Comparison of ENCODE assay signal across 19 cellular contexts in the genomic region with DNA sequence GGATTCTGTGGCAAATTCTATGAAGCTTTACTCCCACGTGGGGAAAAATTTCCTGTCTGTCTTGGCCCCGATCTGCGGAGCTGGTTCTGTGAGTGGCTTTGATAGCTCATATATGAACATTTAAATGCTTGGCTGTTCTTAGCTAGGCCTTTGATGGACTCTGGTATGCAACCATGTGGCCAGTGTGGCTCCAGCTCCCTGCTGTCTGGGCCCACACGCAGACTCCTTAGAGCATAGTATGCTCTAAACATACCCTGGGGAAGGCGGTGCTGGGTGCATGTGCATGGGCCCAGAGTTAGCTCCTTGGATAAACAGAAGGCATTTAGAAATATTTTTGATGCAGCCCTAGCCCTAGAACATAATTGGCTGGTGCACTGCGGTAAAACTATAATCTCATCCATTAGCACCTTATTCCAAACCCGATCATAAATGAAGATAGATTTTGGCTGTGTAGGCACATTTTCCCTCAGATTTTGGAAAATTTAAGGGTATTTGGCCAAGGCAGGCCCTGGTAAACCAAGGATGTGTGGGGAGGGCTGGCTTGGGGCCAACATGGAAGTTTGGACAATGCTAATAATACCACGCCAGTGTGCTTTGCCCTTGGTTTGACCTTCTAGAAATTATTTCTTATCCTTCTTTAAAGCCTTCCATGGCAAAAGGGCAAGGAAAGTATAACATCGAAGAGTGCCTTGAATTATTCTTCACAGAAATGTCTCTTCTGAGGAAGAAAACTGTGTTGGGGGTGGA.
DNase-seq lines count a peak whose midpoint lies in the region; ATAC-seq and TF ChIP-seq lines count a peak whose summit lies in the region.
"Had no signal": no experiment of that assay in that cellular context is flagged by ENCODE, and none has a peak within 500 bp of the region (broad histone marks: within the 10 kb centered on the region; RNA-seq: fewer than 3 reads in every experiment).

No MANE protein-coding gene starts in this region.

- no peak overlapping the region for H2AFZ ChIP-seq in SK-N-SH (ENCODE audit: low read depth)
- no peak overlapping the region for H2AFZ ChIP-seq in fibroblast of lung (ENCODE audit: low read length)

- peaks cover 100% of the 10 kb centered on the region for H3K79me2 ChIP-seq in SK-N-SH (ENCODE audit: insufficient read depth)
- H3K79me2 ChIP-seq in fibroblast of lung (ENCODE audit: control insufficient read depth, insufficient read depth, low read length), result peaks cover 77% of the 10 kb centered on the region

- H3F3A ChIP-seq in SK-N-SH (replicated peaks; ENCODE audit: insufficient read depth), result peaks cover 56% of the 10 kb centered on the region

- no peak for TF ChIP-seq POLR2A in upper lobe of left lung (IDR thresholded peaks at IDR 0.05)

- H3K27ac ChIP-seq in SK-N-SH (ENCODE audit: low read depth in 2 of 2, low read length in 1 of 2) (peak overlapping the region; percentile 56 to 62; a peak in 2 of 4 replicates), fibroblast of lung (ENCODE audit: insufficient read depth, low read length) (no peak overlapping the region), mucosa of rectum (ENCODE audit: low read depth in 2 of 2, low read length in 2 of 2) (peak overlapping the region; percentile 54 to 59), upper lobe of left lung (peak overlapping the region; percentile 20 to 75 (median 62)), RWPE1 (no peak overlapping the region; the same call in 1 of the 2 replicates)
- H3K27ac ChIP-seq: 22Rv1, BLaER1, suprapubic skin had no signal

- TF ChIP-seq RAD21 in SK-N-SH (IDR thresholded peaks at IDR 0.05; ENCODE audit: low read length), result no peak

- no peak overlapping the region for H3K4me3 ChIP-seq in SK-N-SH (ENCODE audit: low read depth in 2 of 2, low read length in 1 of 2)
- no peak overlapping the region for H3K4me3 ChIP-seq in fibroblast of lung (replicated peaks in 1 of 4; ENCODE audit: control extremely low read depth in 1 of 4, insufficient read depth in 1 of 4, low read depth in 3 of 4, low read length in 4 of 4)
- no peak overlapping the region for H3K4me3 ChIP-seq in mucosa of rectum (ENCODE audit: low read length in 2 of 2)
- no peak overlapping the region for H3K4me3 ChIP-seq in upper lobe of left lung
- H3K4me3 ChIP-seq: BLaER1, suprapubic skin had no signal

- H4K20me1 ChIP-seq in SK-N-SH (ENCODE audit: insufficient read depth) (peaks cover 97% of the 10 kb centered on the region), fibroblast of lung (ENCODE audit: control insufficient read depth, extremely low read depth, insufficient read depth, low read length) (peaks cover 1% of the 10 kb centered on the region)
- H4K20me1 ChIP-seq: BLaER1 had no signal

- no peak for ATAC-seq in SK-N-SH treated with all-trans-retinoic acid at 6 μM for 48 hours
- peak in 1 of 2 donors; percentile 45 for ATAC-seq in upper lobe of left lung (ENCODE audit: low FRiP score in 2 of 2)
- no peak for ATAC-seq in HG02623 (IDR thresholded peaks at IDR 0.05; ENCODE audit: unreplicated experiment)
- ATAC-seq: effector memory CD8-positive, alpha-beta T cell had no signal

- TF ChIP-seq EP300 in SK-N-SH (IDR thresholded peaks at IDR 0.05; ENCODE audit: borderline replicate concordance in 1 of 2, low read depth in 1 of 2, low read length in 1 of 2), result no peak
- no peak for TF ChIP-seq EP300 in upper lobe of left lung (IDR thresholded peaks at IDR 0.05)

- WGBS in SK-N-SH (ENCODE audit: low lambda C conversion rate), result 84% methylated on average over 9 of the region's 9 CpGs
- 57 to 61% methylated on average over 9 of the region's 9 CpGs for WGBS in upper lobe of left lung, 2 donors

- H3K36me3 ChIP-seq in SK-N-SH (replicated peaks in 1 of 2; ENCODE audit: control insufficient read depth in 1 of 2, insufficient read depth in 2 of 2, low read length in 1 of 2) (peaks cover 0 to 22% of the 10 kb centered on the region in 2 experiments), fibroblast of lung (ENCODE audit: control insufficient read depth, insufficient read depth, low read length) (peaks cover 2% of the 10 kb centered on the region), mucosa of rectum (ENCODE audit: control insufficient read depth in 2 of 2, insufficient read depth in 2 of 2, low read length in 2 of 2) (no peaks in the 10 kb centered on the region), upper lobe of left lung (no peaks in the 10 kb centered on the region)
- H3K36me3 ChIP-seq: BLaER1, suprapubic skin had no signal

- peaks cover 10 to 19% of the 10 kb centered on the region in 2 experiments; a peak in 3 of 4 replicates for H3K4me1 ChIP-seq in SK-N-SH (ENCODE audit: control insufficient read depth in 1 of 2, insufficient read depth in 2 of 2, low read depth in 1 of 2, low read length in 1 of 2)
- peaks cover 26% of the 10 kb centered on the region for H3K4me1 ChIP-seq in fibroblast of lung (ENCODE audit: control insufficient read depth, extremely low read depth, insufficient read depth, low read length)
- H3K4me1 ChIP-seq in mucosa of rectum (ENCODE audit: control insufficient read depth in 2 of 2, insufficient read depth in 2 of 2, low read length in 2 of 2), result peaks cover 24 to 32% of the 10 kb centered on the region in 2 donors
- peaks cover 19 to 53% (median 36%) of the 10 kb centered on the region in 4 donors for H3K4me1 ChIP-seq in upper lobe of left lung
- H3K4me1 ChIP-seq: BLaER1 had no signal

- CTCF ChIA-PET in SK-N-SH (lab: Yijun Ruan, JAX) (interaction anchor here (0.9 to 1.8 kb wide), 3 partner anchors 81 to 97 kb away, joined by 3 to 9 read pairs (median 3); no protein-coding TSS in a partner anchor), RWPE1 (lab: Yijun Ruan, JAX) (interaction anchor here (1.1 kb wide), 1 partner anchor 93 kb away, joined by 3 read pairs; no protein-coding TSS in a partner anchor)

- no peaks in the 10 kb centered on the region for H3K9me3 ChIP-seq in SK-N-SH
- no peaks in the 10 kb centered on the region for H3K9me3 ChIP-seq in fibroblast of lung (ENCODE audit: control insufficient read depth, insufficient read depth, low read depth, low read length)
- H3K9me3 ChIP-seq in mucosa of rectum (ENCODE audit: control insufficient read depth in 2 of 2, low read length in 2 of 2), result no peaks in the 10 kb centered on the region
- H3K9me3 ChIP-seq in upper lobe of left lung, result no peaks in the 10 kb centered on the region
- H3K9me3 ChIP-seq: BLaER1, suprapubic skin had no signal

- H3K27me3 ChIP-seq in SK-N-SH (ENCODE audit: insufficient read depth), result no peaks in the 10 kb centered on the region
- no peaks in the 10 kb centered on the region for H3K27me3 ChIP-seq in fibroblast of lung (ENCODE audit: control insufficient read depth, insufficient read depth, low read length)
- H3K27me3 ChIP-seq in mucosa of rectum (ENCODE audit: control insufficient read depth in 2 of 2, insufficient read depth in 2 of 2, low read length in 2 of 2), result no peaks in the 10 kb centered on the region
- no peaks in the 10 kb centered on the region for H3K27me3 ChIP-seq in upper lobe of left lung
- H3K27me3 ChIP-seq: BLaER1, suprapubic skin had no signal

- TF ChIP-seq CTCF in SK-N-SH (IDR thresholded peaks at IDR 0.05) (no peak), fibroblast of lung (conservative IDR thresholded peaks at IDR 0.05 in 1 of 2, IDR thresholded peaks at IDR 0.05 in 1 of 2; ENCODE audit: low read depth in 1 of 2, low read length in 2 of 2) (no peak), upper lobe of left lung (IDR thresholded peaks at IDR 0.05) (no peak), RWPE1 (conservative IDR thresholded peaks at IDR 0.05; ENCODE audit: low read depth) (no peak)

- H3K9ac ChIP-seq in SK-N-SH (no peak overlapping the region), fibroblast of lung (ENCODE audit: insufficient read depth, low read length) (no peak overlapping the region), mucosa of rectum (ENCODE audit: low read depth in 1 of 2, low read length in 2 of 2) (peak overlapping the region in 1 of 2 donors; percentile 36)
- H3K9ac ChIP-seq: BLaER1 had no signal

- H3K4me2 ChIP-seq in SK-N-SH (no peak overlapping the region), fibroblast of lung (ENCODE audit: extremely low read depth, insufficient read depth, low read length) (peak overlapping the region; percentile 26)
- H3K4me2 ChIP-seq: BLaER1 had no signal

- POLR2A ChIA-PET in SK-N-SH (lab: Yijun Ruan, JAX), result no interaction called here
- POLR2A ChIA-PET in RWPE1 (lab: Yijun Ruan, JAX; ENCODE audit: low non-redundant PET), result no interaction called here

- no peak for DNase-seq in SK-N-SH
- peak in 1 of 2 donors; percentile 29 for DNase-seq in fibroblast of lung (ENCODE audit: low read depth in 2 of 2)
- DNase-seq in upper lobe of left lung, result no peak
- no peak for DNase-seq in HT-29 (ENCODE audit: low spot score)
- no peak for DNase-seq in RWPE1 (ENCODE audit: low spot score)
- DNase-seq: activated CD4-positive, CD25-positive, alpha-beta regulatory T cell; effector memory CD8-positive, alpha-beta T cell; foreskin fibroblast; HCEC 1CT; NCI-H1092; NCI-H2081 treated with DMSO at 0.1 percent for 48 hours; NCI-H526; stimulated activated CD4-positive, alpha-beta T cell treated with anti-CD3 and anti-CD28 coated beads, Interleukin-4, amount 100 ng/mL, for 4 hours had no signal

- H3K9me2 ChIP-seq in SK-N-SH, result no peaks in the 10 kb centered on the region

TF ChIP-seq in SK-N-SH, 30 proteins besides CTCF, POLR2A, EP300 and RAD21 (continues in another document):
- no peak for TF ChIP-seq YY1 (IDR thresholded peaks at IDR 0.05; ENCODE audit: low read depth)
- no peak for TF ChIP-seq MEF2A (IDR thresholded peaks at IDR 0.05; ENCODE audit: borderline replicate concordance, low read depth)
- TF ChIP-seq NRF1 (IDR thresholded peaks at IDR 0.05; ENCODE audit: low read depth, low read length), result no peak

TF ChIP-seq in SK-N-SH treated with all-trans-retinoic acid at 6 μM for 48 hours, 23 proteins besides CTCF, POLR2A, EP300 and RAD21:
- TF ChIP-seq ZNF70 (CRISPR knock-in tag; IDR thresholded peaks at IDR 0.05) (no peak), ISL1 (CRISPR knock-in tag; IDR thresholded peaks at IDR 0.05) (no peak), SNAI2 (CRISPR knock-in tag; IDR thresholded peaks at IDR 0.05) (no peak), GLIS3 (CRISPR knock-in tag; IDR thresholded peaks at IDR 0.05) (no peak)

Comparison
In these comparisons a context has a peak if more than half of its experiments do, and no peak if none do; other contexts are left out.
1. H3K27ac ChIP-seq: peak in SK-N-SH (2 of 2), mucosa of rectum (2 of 2) and upper lobe of left lung (4 of 4); none in fibroblast of lung (single experiment) and RWPE1 (single experiment).